ENCODE assay signal across 1 cellular context in the genomic region with DNA sequence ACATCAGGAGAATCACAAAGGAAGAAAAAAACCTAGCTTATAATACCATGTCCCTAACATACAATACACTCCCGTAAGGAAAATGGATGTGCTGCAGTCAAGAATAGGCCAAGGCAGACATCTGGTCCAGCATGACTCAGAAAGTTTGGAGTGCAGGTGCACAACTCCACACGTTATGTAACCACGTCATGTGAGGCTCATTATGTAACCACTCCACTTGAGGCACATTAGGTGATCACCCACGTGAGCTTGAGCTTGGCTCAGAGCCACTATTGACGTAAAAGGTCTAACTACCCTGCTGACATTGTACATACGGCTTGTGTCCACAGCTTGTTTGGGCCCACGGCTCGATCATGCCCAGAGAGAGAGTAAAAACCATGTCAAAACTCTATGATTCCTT.
TF ChIP-seq lines count a peak whose summit lies in the region.

No MANE protein-coding gene starts in this region.

TF ChIP-seq in HepG2, 621 proteins besides CTCF, POLR2A, EP300 and RAD21 (continued from another document):
- TF ChIP-seq ZNF318 (CRISPR knock-in tag; IDR thresholded peaks at IDR 0.05) = no peak
TF ChIP-seq in HepG2: peak in this region for 0.
